2 cellular contexts compared by ENCODE assay signal in genomic region chr12:124679047-124679446, GRCh38.
TF ChIP-seq lines count a peak whose summit lies in the region.

No MANE protein-coding gene starts in this region.

TF ChIP-seq in SK-N-SH, 30 proteins besides CTCF, POLR2A, EP300 and RAD21 (continued from another document):
- TF ChIP-seq REST (IDR thresholded peaks at IDR 0.05; ENCODE audit: low read depth, low read length) = no peak
- no peak for TF ChIP-seq MEF2A (IDR thresholded peaks at IDR 0.05; ENCODE audit: borderline replicate concordance, low read depth)
- TF ChIP-seq RXRA (IDR thresholded peaks at IDR 0.05; ENCODE audit: borderline replicate concordance, low read depth) = no peak
- no peak for TF ChIP-seq POLR2AphosphoS5 (IDR thresholded peaks at IDR 0.05; ENCODE audit: low read depth, low read length)

TF ChIP-seq in SK-N-SH treated with all-trans-retinoic acid at 6 μM for 48 hours, 23 proteins besides CTCF, POLR2A, EP300 and RAD21 (continued from another document):
- no peak for TF ChIP-seq POU6F1 (CRISPR knock-in tag; IDR thresholded peaks at IDR 0.05; ENCODE audit: borderline replicate concordance, low read depth)
- no peak for TF ChIP-seq TCF4 (CRISPR knock-in tag; IDR thresholded peaks at IDR 0.05; ENCODE audit: borderline replicate concordance)
- no peak for TF ChIP-seq TOX (CRISPR knock-in tag; IDR thresholded peaks at IDR 0.05; ENCODE audit: borderline replicate concordance)
- TF ChIP-seq ZNF565 (CRISPR knock-in tag; conservative IDR thresholded peaks at IDR 0.05; ENCODE audit: low read depth) = no peak
TF ChIP-seq in SK-N-SH treated with all-trans-retinoic acid at 6 μM for 48 hours: peak in this region for 0.
